10 cellular contexts compared by ENCODE assay signal in genomic region chr12:70692681-70693288, GRCh38. TPM values are rescaled to one million over a fixed set of nuclear protein-coding genes. Genes with fewer than 3 reads are reported as not detected.
DNase-seq lines count a peak whose midpoint lies in the region; ATAC-seq, FAIRE-seq and TF ChIP-seq lines count a peak whose summit lies in the region.
"Had no signal": no experiment of that assay in that cellular context is flagged by ENCODE, and none has a peak within 500 bp of the region (broad histone marks: within the 10 kb centered on the region; RNA-seq: fewer than 3 reads in every experiment).

No MANE protein-coding gene starts in this region.

- H3K4ac ChIP-seq in H1 (replicated peaks; ENCODE audit: insufficient read length, low read depth, low read length), result no peak overlapping the region

- no peak overlapping the region for H2BK120ac ChIP-seq in H1 (replicated peaks; ENCODE audit: low read depth, low read length)

- TF ChIP-seq CTCF in GM12873 (IDR thresholded peaks at IDR 0.05; ENCODE audit: insufficient read depth, low read depth, low read length, missing control alignments), result peak; percentile 18
- peak in 2 of 3 experiments; percentile 29 to 51; a peak in 2 of 4 replicates for TF ChIP-seq CTCF in H1 (IDR thresholded peaks at IDR 0.05; ENCODE audit: control extremely low read depth in 1 of 3, insufficient read depth in 1 of 3, low read depth in 1 of 3, low read length in 3 of 3)
- TF ChIP-seq CTCF in psoas muscle (IDR thresholded peaks at IDR 0.05), result peak; percentile 17

- DNase-seq in NAMALWA (ENCODE audit: low spot score), result peak; percentile 43
- DNase-seq in H1 (ENCODE audit: low read depth in 1 of 2, low spot score in 2 of 2), result no peak
- DNase-seq in psoas muscle, result no peak
- DNase-seq in central memory CD4-positive, alpha-beta T cell, result no peak
- DNase-seq in middle frontal gyrus (ENCODE audit: extremely low spot score, low spot score), result no peak
- no peak for DNase-seq in NCI-H187 treated with DMSO at 0.1 percent for 48 hours (lab: John Stamatoyannopoulos, UW)
- DNase-seq in T-helper 2 cell, result no peak
- DNase-seq: head of caudate nucleus had no signal

- no peak overlapping the region for H2BK15ac ChIP-seq in H1 (ENCODE audit: low read length)

- H3K79me1 ChIP-seq in H1 (ENCODE audit: low read depth, low read length), result no peaks in the 10 kb centered on the region

- no peak overlapping the region for H3K4me2 ChIP-seq in H1 (ENCODE audit: insufficient read depth in 1 of 2, low read depth in 2 of 2, low read length in 2 of 2)

- H4K20me1 ChIP-seq in H1 (replicated peaks in 1 of 2; ENCODE audit: control insufficient read depth in 1 of 2, insufficient read depth in 2 of 2, low read length in 2 of 2), result no peaks in the 10 kb centered on the region

- no peak overlapping the region for H3K14ac ChIP-seq in H1 (ENCODE audit: insufficient read length)

- no peak overlapping the region for H2BK20ac ChIP-seq in H1 (ENCODE audit: low read length)

- H3K23me2 ChIP-seq in H1 (ENCODE audit: low read depth, low read length), result no peaks in the 10 kb centered on the region

- CTCF ChIA-PET in H1 (lab: Charles Lee; ENCODE audit: partially characterized antibody), result interaction anchor here (0.6 to 2.0 kb wide), 11 partner anchors 10 to 1066 kb away, joined by 3 to 8 read pairs (median 3); no protein-coding TSS in a partner anchor

- H3K23ac ChIP-seq in H1 (ENCODE audit: insufficient read length), result no peak overlapping the region

- H3K56ac ChIP-seq in H1 (replicated peaks; ENCODE audit: insufficient read length, low read depth, low read length), result no peak overlapping the region

- H3K36me3 ChIP-seq in H1 (ENCODE audit: control insufficient read depth in 2 of 4, insufficient read depth in 4 of 4, low read length in 3 of 4) (no peaks in the 10 kb centered on the region), psoas muscle (ENCODE audit: insufficient read depth in 1 of 2, low read depth in 1 of 2) (no peaks in the 10 kb centered on the region)

- H4K91ac ChIP-seq in H1 (replicated peaks; ENCODE audit: insufficient read length, low read length), result no peak overlapping the region

- FAIRE-seq in H1 (lab: Jason Lieb, UNC), result no peak

- no peak for TF ChIP-seq POLR2A in H1 (IDR thresholded peaks at IDR 0.05; ENCODE audit: control extremely low read depth in 1 of 2, low read depth in 2 of 2, low read length in 2 of 2)

- no peak overlapping the region for H4K8ac ChIP-seq in H1 (ENCODE audit: extremely low read depth, insufficient read depth, low read length)

- H3K9ac ChIP-seq in H1 (replicated peaks in 1 of 4; ENCODE audit: extremely low read depth in 1 of 4, low read depth in 3 of 4, low read length in 3 of 4), result no peak overlapping the region

- POLR2A ChIA-PET in H1 (lab: Charles Lee; ENCODE audit: partially characterized antibody), result no interaction called here

- no peak overlapping the region for H4K5ac ChIP-seq in H1 (ENCODE audit: insufficient read length, low read depth, low read length)

- H3K4me1 ChIP-seq in H1 (replicated peaks in 1 of 4; ENCODE audit: control insufficient read depth in 3 of 4, insufficient read depth in 4 of 4, low read length in 3 of 4) (peaks cover 0 to 5% (median 4%) of the 10 kb centered on the region in 4 experiments; a peak in 2 of 7 replicates), psoas muscle (no peaks in the 10 kb centered on the region)

- no peak for TF ChIP-seq EP300 in H1 (IDR thresholded peaks at IDR 0.05; ENCODE audit: borderline replicate concordance in 1 of 2, low read depth in 2 of 2, low read length in 2 of 2)

- no peaks in the 10 kb centered on the region for H3K79me2 ChIP-seq in H1 (ENCODE audit: control insufficient read depth in 1 of 2, insufficient read depth in 2 of 2, low read length in 2 of 2)

- H2AFZ ChIP-seq in H1 (ENCODE audit: low read length), result peak overlapping the region; percentile 57; the same call in 1 of the 2 replicates

- no peak overlapping the region for H2AK5ac ChIP-seq in H1 (ENCODE audit: low read depth, low read length)

- H3K18ac ChIP-seq in H1 (ENCODE audit: extremely low read depth, low read length), result no peak overlapping the region

- H2BK5ac ChIP-seq in H1 (ENCODE audit: low read depth, low read length), result no peak overlapping the region

- H3K27ac ChIP-seq in H1 (ENCODE audit: low read depth, low read length) (no peak overlapping the region), psoas muscle (no peak overlapping the region)

- ATAC-seq in psoas muscle, result no peak

- no peak overlapping the region for H2BK12ac ChIP-seq in H1 (ENCODE audit: low read depth, low read length)

- no peaks in the 10 kb centered on the region for H3K9me3 ChIP-seq in H1 (ENCODE audit: insufficient read depth in 2 of 2, low read depth in 1 of 2, low read length in 1 of 2)
- H3K9me3 ChIP-seq in psoas muscle, result no peaks in the 10 kb centered on the region

- H3K27me3 ChIP-seq in H1 (replicated peaks in 1 of 4; ENCODE audit: control insufficient read depth in 3 of 4, extremely low read depth in 1 of 4, insufficient read depth in 3 of 4, low read length in 3 of 4), result no peaks in the 10 kb centered on the region
- no peaks in the 10 kb centered on the region for H3K27me3 ChIP-seq in psoas muscle (ENCODE audit: insufficient read depth in 3 of 3, low read length in 2 of 3)

- intact Hi-C loops in psoas muscle (cut with DNase I), result no loop called here

- peak; percentile 53 for TF ChIP-seq RAD21 in H1 (IDR thresholded peaks at IDR 0.05 in 1 of 2, conservative IDR thresholded peaks at IDR 0.05 in 1 of 2; ENCODE audit: low read depth in 2 of 2, low read length in 2 of 2)

- no peak overlapping the region for H3K4me3 ChIP-seq in H1 (ENCODE audit: extremely low read depth in 1 of 4, insufficient read depth in 2 of 4, low read depth in 3 of 4, low read length in 4 of 4)
- no peak overlapping the region for H3K4me3 ChIP-seq in psoas muscle

TF ChIP-seq in H1, 55 proteins besides CTCF, POLR2A, EP300 and RAD21:
- TF ChIP-seq GABPA (IDR thresholded peaks at IDR 0.05; ENCODE audit: borderline replicate concordance, insufficient read depth, low read length) (no peak), EGR1 (IDR thresholded peaks at IDR 0.05; ENCODE audit: borderline replicate concordance, low read depth, low read length) (no peak), SAP30 (IDR thresholded peaks at IDR 0.05; ENCODE audit: insufficient read depth, insufficient replicate concordance, low read length) (no peak)

RNA-seq across cellular contexts. Expression of gene PTPRB, which starts 55.6 kb away (rescaled TPM):
- 0.58 and 1.1 TPM in 2 replicates for total RNA-seq in H1 (2021; fragmentation: NEBNext Ultra II Directional; extraction: Animal tissue kit (Norgen Biotek cat#: 25700))
- polyA plus RNA-seq in H1 (2011; rRNA removed) (0.14 and 0.36 TPM in 2 replicates), psoas muscle (1 to 10 TPM; 6.5 to 7.6 (median 7.2) TPM)
- 0.31 TPM for polyA plus RNA-seq in H1 (2011; cell fraction: cytosol; rRNA removed)
- polyA plus RNA-seq in H1 (2011; cell fraction: nucleus; rRNA removed), result 0.44 TPM
- 0.62 to 0.74 TPM (median 0.69 TPM) in 4 replicates for polyA plus RNA-seq in H1 (2012, experiment 1 of 2)
- 0.18 TPM for polyA plus RNA-seq in H1 (2012, experiment 2 of 2)
- polyA plus RNA-seq in H1 (2013, experiment 1 of 2), result 1.7 TPM
- 1.7 TPM for polyA plus RNA-seq in H1 (2013, experiment 2 of 2)
- polyA minus RNA-seq in H1 (2011; rRNA and poly(A)+ RNA removed), result 0.98 and 2.0 TPM in 2 replicates
- 0.44 TPM for polyA minus RNA-seq in H1 (2011; cell fraction: cytosol; rRNA and poly(A)+ RNA removed)
- 1.00 TPM for polyA minus RNA-seq in H1 (2011; cell fraction: nucleus; rRNA and poly(A)+ RNA removed)
- total RNA-seq in psoas muscle, result 10 to 100 TPM; 10.9 to 32.1 (median 17.8) TPM
- total RNA-seq: T-helper 2 cell treated with Interferon-gamma antibody and Interleukin-4, amounts not matched to agents 100 ng/mL and 5 ng/mL, for 36 hours had no signal
